ENCODE assay signal across 8 cellular contexts in genomic region chr9:134443169-134444039, GRCh38.
A peak's percentile ranks its signal among the peaks of the same experiment; 100 is the strongest.
DNase-seq lines count a peak whose midpoint lies in the region; ATAC-seq and TF ChIP-seq lines count a peak whose summit lies in the region.

No MANE protein-coding gene starts in this region.

- peak; percentile 89 for DNase-seq in EL
- peak; percentile 65 for DNase-seq in NCI-H1417 treated with DMSO at 0.1 percent for 48 hours (lab: John Stamatoyannopoulos, UW)
- DNase-seq in T-helper 2 cell treated with Interferon-gamma antibody and Interleukin-4, amounts not matched to agents 5 μg/mL and 100 μg/mL, for 36 hours (ENCODE audit: low spot score), result peak; percentile 84
- peak; percentile 73 for DNase-seq in amniotic stem cell (lab: John Stamatoyannopoulos, UW)
- peak; percentile 82 for DNase-seq in left ventricle myocardium inferior
- peak; percentile 90 for DNase-seq in retinal pigment epithelial cell (ENCODE audit: low read depth)

- CTCF ChIA-PET in HEK293 (lab: Yijun Ruan, JAX), result interaction anchor here (0.5 to 3.0 kb wide), 40 partner anchors 9 to 1903 kb away, joined by 3 to 129 read pairs (median 4); no protein-coding TSS in a partner anchor

- H3K4me1 Mint-ChIP-seq in T-helper 2 cell treated with Interferon-gamma antibody and Interleukin-4, amounts not matched to agents 5 μg/mL and 100 μg/mL, for 36 hours (ENCODE audit: low read depth), result peaks cover 12% of the 10 kb centered on the region

- POLR2A ChIA-PET in HEK293 (lab: Yijun Ruan, JAX), result interaction anchor here (1.2 to 1.3 kb wide), 2 partner anchors 116 to 272 kb away, joined by 3 to 10 read pairs; no protein-coding TSS in a partner anchor

- TF ChIP-seq CTCF in HEK293 (tag by site-specific recombination; IDR thresholded peaks at IDR 0.05) (peak; percentile 97), left ventricle myocardium inferior (IDR thresholded peaks at IDR 0.05; ENCODE audit: borderline replicate concordance) (peak; percentile 99), retinal pigment epithelial cell (conservative IDR thresholded peaks at IDR 0.05; ENCODE audit: low read depth, low read length) (peak; percentile 98)

- H3K27me3 Mint-ChIP-seq in T-helper 2 cell treated with Interferon-gamma antibody and Interleukin-4, amounts not matched to agents 5 μg/mL and 100 μg/mL, for 36 hours (ENCODE audit: low read depth), result peaks cover 10% of the 10 kb centered on the region

- no peaks in the 10 kb centered on the region; the same call in 1 of the 2 replicates for H3K4me1 ChIP-seq in HEK293 (ENCODE audit: control insufficient read depth, insufficient read depth, low read length)
- peaks cover 54% of the 10 kb centered on the region for H3K4me1 ChIP-seq in left ventricle myocardium inferior

- peaks cover 5% of the 10 kb centered on the region for H3K27me3 ChIP-seq in left ventricle myocardium inferior (ENCODE audit: low read depth)

- ATAC-seq in HG02884 (IDR thresholded peaks at IDR 0.05; ENCODE audit: unreplicated experiment), result no peak

- H3K4me3 ChIP-seq in HEK293 (ENCODE audit: low read depth, low read length) (no peak overlapping the region), left ventricle myocardium inferior (no peak overlapping the region), retinal pigment epithelial cell (ENCODE audit: low read length) (no peak overlapping the region)

- intact Hi-C loops in left ventricle myocardium inferior (cut with micrococcal nuclease), result loop anchor here (2.0 kb wide), 1 partner anchor 273 kb away; no protein-coding TSS in a partner anchor

- no peak overlapping the region for H3K27ac ChIP-seq in HEK293 (ENCODE audit: extremely low read depth, low read depth, low read length)
- peak overlapping the region; percentile 20 for H3K27ac ChIP-seq in left ventricle myocardium inferior (replicated peaks)

- H3K36me3 Mint-ChIP-seq in T-helper 2 cell treated with Interferon-gamma antibody and Interleukin-4, amounts not matched to agents 5 μg/mL and 100 μg/mL, for 36 hours (ENCODE audit: low read depth), result no peaks in the 10 kb centered on the region

- H3K36me3 ChIP-seq in HEK293 (ENCODE audit: control insufficient read depth in 2 of 2, insufficient read depth in 1 of 2, low read length in 2 of 2), result no peaks in the 10 kb centered on the region
- no peaks in the 10 kb centered on the region for H3K36me3 ChIP-seq in left ventricle myocardium inferior

- H3K9me3 ChIP-seq in HEK293 (ENCODE audit: control insufficient read depth, insufficient read depth, low read depth, low read length) (no peaks in the 10 kb centered on the region), left ventricle myocardium inferior (replicated peaks) (peaks cover 4% of the 10 kb centered on the region)

- H3K9me3 Mint-ChIP-seq in T-helper 2 cell treated with Interferon-gamma antibody and Interleukin-4, amounts not matched to agents 5 μg/mL and 100 μg/mL, for 36 hours, result peaks cover 11% of the 10 kb centered on the region

- H3K4me3 Mint-ChIP-seq in T-helper 2 cell treated with Interferon-gamma antibody and Interleukin-4, amounts not matched to agents 5 μg/mL and 100 μg/mL, for 36 hours, result peak overlapping the region; percentile 8

- no peak overlapping the region for H3K27ac Mint-ChIP-seq in T-helper 2 cell treated with Interferon-gamma antibody and Interleukin-4, amounts not matched to agents 5 μg/mL and 100 μg/mL, for 36 hours

TF ChIP-seq in HEK293, 187 proteins besides CTCF, POLR2A, EP300 and RAD21 (continues in another document):
- TF ChIP-seq ZFP37 (tag by site-specific recombination; IDR thresholded peaks at IDR 0.05) (peak; percentile 63), ZNF2 (tag by site-specific recombination; IDR thresholded peaks at IDR 0.05) (peak; percentile 86), IKZF3 (tag by site-specific recombination; IDR thresholded peaks at IDR 0.05) (peak; percentile 57; the same call in 1 of the 2 replicates), ZNF211 (tag by site-specific recombination; IDR thresholded peaks at IDR 0.05; ENCODE audit: low read depth) (no peak), ZNF548 (tag by site-specific recombination; IDR thresholded peaks at IDR 0.05) (no peak), ZNF549 (tag by site-specific recombination; IDR thresholded peaks at IDR 0.05) (no peak), FEZF1 (tag by site-specific recombination; IDR thresholded peaks at IDR 0.05) (no peak), ZNF792 (tag by site-specific recombination; IDR thresholded peaks at IDR 0.05) (no peak), ZBTB6 (tag by site-specific recombination; IDR thresholded peaks at IDR 0.05) (peak; percentile 59; the same call in 1 of the 2 replicates), ZNF660 (tag by site-specific recombination; IDR thresholded peaks at IDR 0.05) (peak; percentile 90), ZNF639 (tag by site-specific recombination; IDR thresholded peaks at IDR 0.05) (peak; percentile 64; the same call in 1 of the 2 replicates), EGR2 (tag by site-specific recombination; IDR thresholded peaks at IDR 0.05; ENCODE audit: low read depth) (peak; percentile 28; the same call in 1 of the 2 replicates), ZNF292 (tag by site-specific recombination; IDR thresholded peaks at IDR 0.05; ENCODE audit: borderline replicate concordance, low read depth) (no peak), ZBTB17 (tag by site-specific recombination; IDR thresholded peaks at IDR 0.05) (peak; percentile 64), ZNF560 (tag by site-specific recombination; IDR thresholded peaks at IDR 0.05; ENCODE audit: borderline replicate concordance) (no peak), ZNF10 (tag by site-specific recombination; IDR thresholded peaks at IDR 0.05) (peak; percentile 72; the same call in 1 of the 2 replicates), KLF8 (tag by site-specific recombination; IDR thresholded peaks at IDR 0.05) (peak; percentile 56; the same call in 1 of the 2 replicates), ZEB2 (tag by site-specific recombination; IDR thresholded peaks at IDR 0.05) (peak; percentile 66), OSR2 (tag by site-specific recombination; IDR thresholded peaks at IDR 0.05) (peak; percentile 89), KLF9 (tag by site-specific recombination; IDR thresholded peaks at IDR 0.05; ENCODE audit: low read depth) (peak; percentile 19; the same call in 1 of the 2 replicates), ZBTB8A (tag by site-specific recombination; IDR thresholded peaks at IDR 0.05) (0 out of 2 replicates have a peak, but pooled peaks have one; percentile 21), ZNF426 (tag by site-specific recombination; IDR thresholded peaks at IDR 0.05) (no peak)
- TF ChIP-seq, protein P1, sequence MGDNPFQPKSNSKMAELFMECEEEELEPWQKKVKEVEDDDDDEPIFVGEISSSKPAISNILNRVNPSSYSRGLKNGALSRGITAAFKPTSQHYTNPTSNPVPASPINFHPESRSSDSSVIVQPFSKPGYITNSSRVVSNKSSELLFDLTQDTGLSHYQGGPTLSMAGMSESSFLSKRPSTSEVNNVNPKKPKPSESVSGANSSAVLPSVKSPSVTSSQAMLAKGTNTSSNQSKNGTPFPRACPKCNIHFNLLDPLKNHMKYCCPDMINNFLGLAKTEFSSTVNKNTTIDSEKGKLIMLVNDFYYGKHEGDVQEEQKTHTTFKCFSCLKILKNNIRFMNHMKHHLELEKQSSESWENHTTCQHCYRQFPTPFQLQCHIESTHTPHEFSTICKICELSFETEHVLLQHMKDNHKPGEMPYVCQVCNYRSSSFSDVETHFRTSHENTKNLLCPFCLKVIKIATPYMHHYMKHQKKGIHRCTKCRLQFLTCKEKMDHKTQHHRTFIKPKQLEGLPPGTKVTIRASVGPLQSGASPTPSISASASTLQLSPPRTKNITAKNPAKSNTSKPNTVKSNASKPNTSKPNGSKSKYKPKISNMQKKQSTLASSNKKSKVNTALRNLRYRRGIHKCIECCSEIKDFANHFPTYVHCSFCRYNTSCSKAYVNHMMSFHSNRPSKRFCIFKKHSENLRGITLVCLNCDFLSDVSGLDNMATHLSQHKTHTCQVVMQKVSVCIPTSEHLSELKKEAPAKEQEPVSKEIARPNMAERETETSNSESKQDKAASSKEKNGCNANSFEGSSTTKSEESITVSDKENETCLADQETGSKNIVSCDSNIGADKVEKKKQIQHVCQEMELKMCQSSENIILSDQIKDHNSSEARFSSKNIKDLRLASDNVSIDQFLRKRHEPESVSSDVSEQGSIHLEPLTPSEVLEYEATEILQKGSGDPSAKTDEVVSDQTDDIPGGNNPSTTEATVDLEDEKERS (tag by site-specific recombination; IDR thresholded peaks at IDR 0.05), result no peak
